In genomic region chr11:47551086-47551485, GRCh38 we compare ENCODE assay signal across 8 cellular contexts. TPM values are rescaled to one million over a fixed set of nuclear protein-coding genes. Genes with fewer than 3 reads are reported as not detected.
DNase-seq lines count a peak whose midpoint lies in the region; ATAC-seq and TF ChIP-seq lines count a peak whose summit lies in the region.

No MANE protein-coding gene starts in this region.

- peak; percentile 58 for TF ChIP-seq CTCF in astrocyte of the cerebellum (IDR thresholded peaks at IDR 0.05; ENCODE audit: low read depth, low read length, missing control alignments)
- peak; percentile 20 for TF ChIP-seq CTCF in liver (IDR thresholded peaks at IDR 0.05; ENCODE audit: low read depth, low read length, missing input control)
- no peak for TF ChIP-seq CTCF in right atrium auricular region (IDR thresholded peaks at IDR 0.05)

- H3K4me3 ChIP-seq in astrocyte of the cerebellum (ENCODE audit: low read depth, low read length): peak overlapping the region; percentile 86
- H3K4me3 ChIP-seq in liver (ENCODE audit: low read depth in 1 of 3, low read length in 3 of 3): peak overlapping the region in 2 of 3 donors; percentile 41 to 96
- peak overlapping the region in 1 of 2 donors; percentile 96 for H3K4me3 ChIP-seq in right atrium auricular region

- H3K9me3 ChIP-seq in KOPT-K1 (ENCODE audit: insufficient read depth, low read length, poor library complexity, severe bottlenecking) (no peaks in the 10 kb centered on the region), liver (ENCODE audit: control insufficient read depth in 4 of 4, low read length in 3 of 4) (no peaks in the 10 kb centered on the region), right atrium auricular region (no peaks in the 10 kb centered on the region)

- H3K4me1 ChIP-seq in liver (ENCODE audit: control insufficient read depth in 4 of 4, insufficient read depth in 4 of 4, low read length in 3 of 4) (peaks cover 19 to 38% (median 28%) of the 10 kb centered on the region in 4 donors), right atrium auricular region (peaks cover 0 to 24% of the 10 kb centered on the region in 2 donors)

- peak overlapping the region in 1 of 2 donors; percentile 96 for H3K9ac ChIP-seq in liver (ENCODE audit: low read depth in 1 of 2, low read length in 2 of 2)

- H3K27ac ChIP-seq in KOPT-K1 (ENCODE audit: low read depth, low read length, poor library complexity, severe bottlenecking) (peak overlapping the region; percentile 78), liver (ENCODE audit: low read depth in 1 of 2, low read length in 2 of 2) (peak overlapping the region; percentile 93 to 96), right atrium auricular region (no peak overlapping the region)

- peak in 1 of 2 donors; percentile 19 for TF ChIP-seq RAD21 in liver (IDR thresholded peaks at IDR 0.05)

- in situ Hi-C loops in astrocyte of the cerebellum (cut with HindIII; ENCODE audit: low sequenced_read_pairs): no loop called here

- DNase-seq in DMS 273 (lab: John Stamatoyannopoulos, UW; ENCODE audit: unreplicated experiment) (peak; percentile 52), DMS 273 treated with DMSO at 0.1 percent for 48 hours (lab: John Stamatoyannopoulos, UW) (no peak), astrocyte of the cerebellum (ENCODE audit: low read depth) (no peak), right atrium auricular region (ENCODE audit: low spot score) (no peak)
- no peak for DNase-seq in stimulated activated CD4-positive, alpha-beta T cell treated with anti-CD3 and anti-CD28 coated beads, Interleukin-2, amount 100 ng/mL, for 48 hours

- no peak for ATAC-seq in HG03196 (IDR thresholded peaks at IDR 0.05; ENCODE audit: unreplicated experiment)

- H3K36me3 ChIP-seq in KOPT-K1 (ENCODE audit: insufficient read depth, low read length) (peaks cover 44% of the 10 kb centered on the region), liver (ENCODE audit: control insufficient read depth in 4 of 4, insufficient read depth in 3 of 4, low read depth in 1 of 4, low read length in 3 of 4) (no peaks in the 10 kb centered on the region), right atrium auricular region (no peaks in the 10 kb centered on the region)

- H3K27me3 ChIP-seq in liver (ENCODE audit: control insufficient read depth in 4 of 4, insufficient read depth in 4 of 4, low read length in 3 of 4) (no peaks in the 10 kb centered on the region), right atrium auricular region (no peaks in the 10 kb centered on the region)

TF ChIP-seq in liver, 16 proteins besides CTCF, POLR2A, EP300 and RAD21:
- TF ChIP-seq TAF1 (conservative IDR thresholded peaks at IDR 0.05) (peak; percentile 11), NR2F2 (IDR thresholded peaks at IDR 0.05) (no peak), REST (IDR thresholded peaks at IDR 0.05) (no peak), HNF4G (IDR thresholded peaks at IDR 0.05) (no peak)

RNA-seq across cellular contexts. Expression of gene CELF1, which starts 1.8 kb away (rescaled TPM):
- total RNA-seq in liver (100 to 1,000 TPM in 1 of 2 donors, 10 to 100 TPM in 1; 66.7 to 139 TPM), right atrium auricular region (10 to 100 TPM; 57.1 to 65.9 TPM)
- 10 to 100 TPM; 23.5 to 53.8 TPM for polyA plus RNA-seq in liver

RNA-seq across cellular contexts. Expression of gene PTPMT1, which starts 14.3 kb away (rescaled TPM):
- total RNA-seq in liver (10 to 100 TPM; 28.7 to 40.4 TPM), right atrium auricular region (10 to 100 TPM; 26.9 to 50.1 TPM)
- polyA plus RNA-seq in liver: 10 to 100 TPM; 32.9 to 34.1 TPM

RNA-seq across cellular contexts. Expression of gene KBTBD4, which starts 27.7 kb away (rescaled TPM):
- total RNA-seq in liver (10 to 100 TPM in 1 of 2 donors, 1 to 10 TPM in 1; 9.1 to 12.0 TPM), right atrium auricular region (10 to 100 TPM; 11.7 to 21.7 TPM)
- 1 to 10 TPM; 5.6 to 8.2 TPM for polyA plus RNA-seq in liver

RNA-seq across cellular contexts. Expression of gene NDUFS3, which starts 27.8 kb away (rescaled TPM):
- total RNA-seq in liver (10 to 100 TPM; 43.8 to 55.0 TPM), right atrium auricular region (100 to 1,000 TPM in 1 of 2 donors, 10 to 100 TPM in 1; 93.4 to 125 TPM)
- 100 to 1,000 TPM in 1 of 2 donors, 10 to 100 TPM in 1; 80.6 to 101 TPM for polyA plus RNA-seq in liver

RNA-seq across cellular contexts. Expression of gene FAM180B, which starts 35.4 kb away (rescaled TPM):
- total RNA-seq in liver: not detected
- not detected for polyA plus RNA-seq in liver
- total RNA-seq in right atrium auricular region: under 1 TPM in 1 of 2 donors, not detected in 1; 0.89 TPM

Comparison
In these comparisons a context has a peak if more than half of its experiments do, and no peak if none do; other contexts are left out.
1. H3K27ac ChIP-seq: peak in KOPT-K1 (single experiment) and liver (2 of 2); none in right atrium auricular region (0 of 2).
2. CTCF ChIP-seq: peak in astrocyte of the cerebellum (single experiment) and liver (single experiment); none in right atrium auricular region (0 of 2).